24 cellular contexts compared by ENCODE assay signal in the genomic region with DNA sequence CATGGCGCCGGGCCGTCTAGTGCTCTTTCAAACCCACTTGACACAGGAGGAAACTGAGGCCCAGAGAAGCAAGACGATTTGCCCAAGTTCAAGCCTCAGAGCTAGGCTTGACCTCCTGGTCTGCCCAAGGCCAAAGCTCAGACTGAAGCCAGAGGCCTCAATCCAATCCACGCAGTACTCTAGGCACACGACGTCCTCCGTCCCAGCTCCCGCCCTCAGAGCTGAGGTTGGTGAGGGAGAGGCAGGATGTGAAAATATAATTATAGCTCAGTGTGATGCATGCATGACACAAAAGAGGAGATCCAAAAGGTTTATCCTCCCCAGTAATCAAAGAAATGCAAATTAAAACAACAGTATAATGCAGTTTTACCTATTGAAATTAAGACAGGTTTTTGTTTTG. TPM values are rescaled to one million over a fixed set of nuclear protein-coding genes. Genes with fewer than 3 reads are reported as not detected.
"Had no signal": no experiment of that assay in that cellular context is flagged by ENCODE, and none has a peak within 500 bp of the region (broad histone marks: within the 10 kb centered on the region; RNA-seq: fewer than 3 reads in every experiment).

No MANE protein-coding gene starts in this region.

- H3K4me1 ChIP-seq: gastrocnemius medialis, prostate gland, transverse colon, upper lobe of right lung, uterus had no signal

- H3K4me2 ChIP-seq: hepatocyte had no signal

- H3K27me3 ChIP-seq: right atrium auricular region, uterus had no signal

- H3K79me2 ChIP-seq: hepatocyte had no signal

- H3K27ac ChIP-seq: gastrocnemius medialis, heart left ventricle, hepatocyte, prostate gland, right atrium auricular region, sigmoid colon, transverse colon, upper lobe of right lung, uterus had no signal

- H3K36me3 Mint-ChIP-seq: naive thymus-derived CD4-positive, alpha-beta T cell; stimulated activated naive B cell treated with anti-CD40 and anti-IgM and Interleukin-4, amounts not matched to agents 10 μg/mL and 1 μg/mL and 100 μg/mL, for 72 hours had no signal

- H2AFZ ChIP-seq: hepatocyte had no signal

- H3K4me1 Mint-ChIP-seq: naive thymus-derived CD4-positive, alpha-beta T cell had no signal

- H3K27ac Mint-ChIP-seq: effector memory CD8-positive, alpha-beta T cell; naive thymus-derived CD4-positive, alpha-beta T cell; nephron progenitor cell; stimulated activated naive CD8-positive, alpha-beta T cell treated with anti-CD3 and anti-CD28 coated beads, Interleukin-15, Interleukin-2, amounts not matched to agents 100 ng/mL and 50 ng/mL, for 24 hours had no signal

- H3K4me3 Mint-ChIP-seq: effector memory CD8-positive, alpha-beta T cell; naive thymus-derived CD4-positive, alpha-beta T cell; stimulated activated naive B cell treated with anti-CD40 and anti-IgM and Interleukin-4, amounts not matched to agents 10 μg/mL and 1 μg/mL and 100 μg/mL, for 72 hours; stimulated activated naive CD8-positive, alpha-beta T cell treated with anti-CD3 and anti-CD28 coated beads, Interleukin-15, Interleukin-2, amounts not matched to agents 100 ng/mL and 50 ng/mL, for 24 hours had no signal

- H3K4me3 ChIP-seq: gastrocnemius medialis, heart left ventricle, hepatocyte, prostate gland, right atrium auricular region, sigmoid colon, transverse colon, upper lobe of right lung, uterus had no signal

- H3K9me3 Mint-ChIP-seq: effector memory CD8-positive, alpha-beta T cell; naive thymus-derived CD4-positive, alpha-beta T cell; stimulated activated naive B cell treated with anti-CD40 and anti-IgM and Interleukin-4, amounts not matched to agents 10 μg/mL and 1 μg/mL and 100 μg/mL, for 72 hours; stimulated activated naive CD8-positive, alpha-beta T cell treated with anti-CD3 and anti-CD28 coated beads, Interleukin-15, Interleukin-2, amounts not matched to agents 100 ng/mL and 50 ng/mL, for 24 hours had no signal

- DNase-seq: cortex of kidney; effector memory CD8-positive, alpha-beta T cell; foreskin fibroblast; gastrocnemius medialis; kidney; mesenchymal stem cell; midbrain; naive thymus-derived CD4-positive, alpha-beta T cell; nephron progenitor cell; nucleus accumbens; sigmoid colon; stimulated activated CD4-positive, alpha-beta T cell treated with anti-CD3 and anti-CD28 coated beads, Interleukin-4, amount 100 ng/mL, for 4 hours; stimulated activated naive B cell treated with anti-CD40 and anti-IgM and Interleukin-4, amounts not matched to agents 10 μg/mL and 1 μg/mL and 100 μg/mL, for 72 hours; transverse colon; upper lobe of right lung; uterus had no signal

- ATAC-seq: effector memory CD8-positive, alpha-beta T cell; esophagus mucosa; gastrocnemius medialis; heart left ventricle; left lobe of liver; naive thymus-derived CD4-positive, alpha-beta T cell; stimulated activated naive B cell treated with anti-CD40 and anti-IgM and Interleukin-4, amounts not matched to agents 10 μg/mL and 1 μg/mL and 100 μg/mL, for 72 hours; upper lobe of right lung had no signal

- H3K36me3 ChIP-seq: gastrocnemius medialis, heart left ventricle, prostate gland, right atrium auricular region, sigmoid colon, transverse colon, upper lobe of right lung, uterus had no signal

- H3K9me3 ChIP-seq: gastrocnemius medialis, heart left ventricle, prostate gland, right atrium auricular region, sigmoid colon, transverse colon, upper lobe of right lung, uterus had no signal

RNA-seq across cellular contexts. Expression of a gene that starts 15.5 kb away (rescaled TPM):
- total RNA-seq: left lobe of liver had no signal
- polyA plus RNA-seq: naive thymus-derived CD4-positive, alpha-beta T cell had no signal

RNA-seq across cellular contexts. Expression of a gene that starts 36.1 kb away (rescaled TPM):
- total RNA-seq: gastrocnemius medialis, skeletal muscle tissue had no signal
- polyA plus RNA-seq: naive thymus-derived CD4-positive, alpha-beta T cell had no signal
